In genomic region chr2:2687745-2688144, GRCh38 we compare ENCODE assay signal across 6 cellular contexts.
"Had no signal": no experiment of that assay in that cellular context is flagged by ENCODE, and none has a peak within 500 bp of the region (broad histone marks: within the 10 kb centered on the region; RNA-seq: fewer than 3 reads in every experiment).

No MANE protein-coding gene starts in this region.

- H3K4me3 Mint-ChIP-seq: GM23338, H9 had no signal

- H3K4me3 ChIP-seq: GM23338, K562 had no signal

- H2AFZ ChIP-seq: GM23338 had no signal

- H3K4me2 ChIP-seq: GM23338 had no signal

- H3K27ac Mint-ChIP-seq: GM23338, H9 had no signal

- ATAC-seq: K562 had no signal

- DNase-seq: H9, HCEC 1CT, IMR-90, KG1 had no signal

- H3K9me3 Mint-ChIP-seq: GM23338 had no signal
